Comparison of ENCODE assay signal across 9 cellular contexts in the genomic region with DNA sequence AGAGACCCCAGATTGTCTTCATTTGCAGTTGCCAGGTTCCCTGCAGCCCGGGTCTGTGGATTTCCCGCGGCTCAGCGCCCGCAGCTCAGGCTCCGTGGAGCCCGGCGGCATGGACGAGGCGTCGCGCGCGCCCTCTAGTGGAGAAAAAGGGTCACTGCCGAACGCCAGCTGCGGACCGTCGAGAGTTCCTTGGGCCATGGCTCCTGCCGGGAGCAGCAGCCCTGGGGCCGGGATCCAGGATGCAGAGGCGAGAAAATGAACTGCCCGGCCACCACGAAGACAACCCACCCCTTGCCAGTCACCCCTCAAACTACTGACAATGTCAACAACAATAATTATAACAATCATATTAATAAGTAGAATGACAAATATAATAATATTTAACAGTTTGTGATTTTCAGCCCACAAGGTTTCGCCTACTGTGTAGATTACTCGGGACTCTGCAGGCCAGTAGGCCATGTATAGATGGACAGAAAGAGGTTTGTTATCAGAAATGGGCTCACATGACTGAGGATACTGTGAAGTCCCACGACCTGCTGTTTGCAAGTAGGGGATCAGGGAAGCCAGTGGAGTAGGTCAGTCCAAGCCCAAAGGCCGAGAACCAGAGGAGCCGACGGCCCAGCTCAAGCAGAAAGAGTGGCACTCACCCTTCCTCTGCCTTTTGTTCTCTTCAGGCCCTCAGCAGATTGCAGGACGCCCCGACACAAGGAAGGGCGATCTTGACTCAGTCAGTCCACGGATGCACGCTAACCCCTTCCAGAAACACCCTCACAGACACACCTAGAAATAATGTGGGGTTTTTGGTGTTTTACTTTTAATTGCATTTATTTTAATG. TPM values are rescaled to one million over a fixed set of nuclear protein-coding genes. Genes with fewer than 3 reads are reported as not detected.
A peak's percentile ranks its signal among the peaks of the same experiment; 100 is the strongest.
DNase-seq lines count a peak whose midpoint lies in the region; ATAC-seq and TF ChIP-seq lines count a peak whose summit lies in the region.
"Had no signal": no experiment of that assay in that cellular context is flagged by ENCODE, and none has a peak within 500 bp of the region (broad histone marks: within the 10 kb centered on the region; RNA-seq: fewer than 3 reads in every experiment).

No MANE protein-coding gene starts in this region.

- peak overlapping the region; percentile 53 for H4K91ac ChIP-seq in mesenchymal stem cell (ENCODE audit: low read length)

- no peak overlapping the region for H2BK120ac ChIP-seq in mesenchymal stem cell (ENCODE audit: low read depth, low read length)

- TF ChIP-seq CTCF in GM12874 (IDR thresholded peaks at IDR 0.05; ENCODE audit: insufficient read depth, low read depth, low read length): peak; percentile 96

- H3K23ac ChIP-seq in mesenchymal stem cell (ENCODE audit: low read length in 2 of 2): peak overlapping the region in 1 of 2 experiments; percentile 18

- no peaks in the 10 kb centered on the region for H3K36me3 ChIP-seq in mesenchymal stem cell (ENCODE audit: control insufficient read depth in 1 of 2, insufficient read depth in 2 of 2, low read depth in 1 of 2, low read length in 2 of 2)

- peak overlapping the region; percentile 62 for H3K9ac ChIP-seq in mesenchymal stem cell (ENCODE audit: low read length)

- no peak overlapping the region for H3K14ac ChIP-seq in mesenchymal stem cell (ENCODE audit: low read length in 2 of 2)

- DNase-seq in NCI-H526 treated with DMSO at 0.1 percent for 48 hours (lab: John Stamatoyannopoulos, UW): peak; percentile 7
- DNase-seq in activated CD4-positive, alpha-beta memory T cell treated with anti-CD3 and anti-CD28 coated beads, Interleukin-2, amount 10 ng/mL, durations not matched to agents 7 days and 5 days: peak; percentile 60
- DNase-seq in effector CD8-positive, alpha-beta T cell (lab: John Stamatoyannopoulos, UW): peak; percentile 44
- peak; percentile 69 for DNase-seq in mesenchymal stem cell
- DNase-seq in stimulated activated CD8-positive, alpha-beta memory T cell treated with anti-CD3 and anti-CD28 coated beads, Interleukin-12 subunit alpha, Interleukin-12 subunit beta, amount 100 ng/mL, for 4 hours (ENCODE audit: low read depth): peak; percentile 27

- no peaks in the 10 kb centered on the region for H3K27me3 ChIP-seq in mesenchymal stem cell (ENCODE audit: control insufficient read depth in 1 of 2, insufficient read depth in 1 of 2, low read length in 2 of 2)

- peaks cover 20% of the 10 kb centered on the region for H3K27me3 Mint-ChIP-seq in activated CD4-positive, alpha-beta memory T cell treated with anti-CD3 and anti-CD28 coated beads, Interleukin-2, amount 10 ng/mL, durations not matched to agents 7 days and 5 days

- H2BK15ac ChIP-seq in mesenchymal stem cell (ENCODE audit: low read depth, poor library complexity, severe bottlenecking): peak overlapping the region; percentile 26

- H2BK12ac ChIP-seq in mesenchymal stem cell (ENCODE audit: low read length in 2 of 2): peak overlapping the region in 1 of 2 experiments; percentile 84

- H3K27ac Mint-ChIP-seq in activated CD4-positive, alpha-beta memory T cell treated with anti-CD3 and anti-CD28 coated beads, Interleukin-2, amount 10 ng/mL, durations not matched to agents 7 days and 5 days: no peak overlapping the region

- H3K9me3 Mint-ChIP-seq in activated CD4-positive, alpha-beta memory T cell treated with anti-CD3 and anti-CD28 coated beads, Interleukin-2, amount 10 ng/mL, durations not matched to agents 7 days and 5 days: no peaks in the 10 kb centered on the region

- H2AFZ ChIP-seq in mesenchymal stem cell (ENCODE audit: low read depth, low read length): no peak overlapping the region

- peak overlapping the region; percentile 68 for H4K8ac ChIP-seq in mesenchymal stem cell (ENCODE audit: low read length)

- H3K4ac ChIP-seq in mesenchymal stem cell (ENCODE audit: low read depth in 1 of 2, low read length in 2 of 2): no peak overlapping the region

- H3K27ac ChIP-seq in mesenchymal stem cell (ENCODE audit: low read length, poor library complexity, severe bottlenecking): no peak overlapping the region

- H3K36me3 Mint-ChIP-seq in activated CD4-positive, alpha-beta memory T cell treated with anti-CD3 and anti-CD28 coated beads, Interleukin-2, amount 10 ng/mL, durations not matched to agents 7 days and 5 days (ENCODE audit: low read depth): no peaks in the 10 kb centered on the region

- H3K79me1 ChIP-seq in mesenchymal stem cell (replicated peaks; ENCODE audit: low read length, poor library complexity, severe bottlenecking): no peaks in the 10 kb centered on the region

- H3K4me3 Mint-ChIP-seq in activated CD4-positive, alpha-beta memory T cell treated with anti-CD3 and anti-CD28 coated beads, Interleukin-2, amount 10 ng/mL, durations not matched to agents 7 days and 5 days: no peak overlapping the region

- peaks cover 7% of the 10 kb centered on the region for H3K9me3 ChIP-seq in mesenchymal stem cell (ENCODE audit: control insufficient read depth, low read length)

- H3K4me1 ChIP-seq in mesenchymal stem cell (ENCODE audit: control insufficient read depth, insufficient read depth, low read depth, low read length): peaks cover 2% of the 10 kb centered on the region

- H3K18ac ChIP-seq in mesenchymal stem cell (ENCODE audit: low read depth in 1 of 2, low read length in 2 of 2): peak overlapping the region in 1 of 2 experiments; percentile 37

- CTCF ChIA-PET in activated CD4-positive, alpha-beta memory T cell treated with anti-CD3 and anti-CD28 coated beads, Interleukin-2, amount 10 ng/mL, durations not matched to agents 7 days and 5 days (lab: Charles Lee): interaction anchor here (0.6 to 1.8 kb wide), 17 partner anchors 9 to 511 kb away, joined by 3 to 8 read pairs (median 4); partner anchors contain the start of gene BOD1

- peak overlapping the region in 1 of 2 experiments; percentile 69 for H3K4me3 ChIP-seq in mesenchymal stem cell (ENCODE audit: insufficient read depth in 1 of 2, low read depth in 1 of 2, low read length in 2 of 2)
- H3K4me3 ChIP-seq: skin epidermis had no signal

- POLR2A ChIA-PET in activated CD4-positive, alpha-beta memory T cell treated with anti-CD3 and anti-CD28 coated beads, Interleukin-2, amount 10 ng/mL, durations not matched to agents 7 days and 5 days (lab: Charles Lee): no interaction called here

- H3K4me2 ChIP-seq in mesenchymal stem cell (ENCODE audit: low read length, poor library complexity, severe bottlenecking): peak overlapping the region; percentile 68

- no peak overlapping the region for H2BK5ac ChIP-seq in mesenchymal stem cell (ENCODE audit: low read depth, low read length, poor library complexity, severe bottlenecking)

- WGBS in mesenchymal stem cell: 37% methylated on average over 20 of the region's 35 CpGs

- ATAC-seq in HG02759 (IDR thresholded peaks at IDR 0.05; ENCODE audit: unreplicated experiment) (peak; percentile 75), HG03025 (IDR thresholded peaks at IDR 0.05; ENCODE audit: low FRiP score, unreplicated experiment) (no peak)

- no peaks in the 10 kb centered on the region for H3K4me1 Mint-ChIP-seq in activated CD4-positive, alpha-beta memory T cell treated with anti-CD3 and anti-CD28 coated beads, Interleukin-2, amount 10 ng/mL, durations not matched to agents 7 days and 5 days

- H2AK5ac ChIP-seq in mesenchymal stem cell (ENCODE audit: low read length, severe bottlenecking): no peak overlapping the region

RNA-seq across cellular contexts. Expression of gene BOD1, which starts 43.1 kb away (rescaled TPM):
- 10 to 100 TPM; 14.3 to 15.9 TPM for total RNA-seq in activated CD4-positive, alpha-beta memory T cell treated with anti-CD3 and anti-CD28 coated beads, Interleukin-2, amount 10 ng/mL, durations not matched to agents 7 days and 5 days
- 79.3 TPM for polyA plus RNA-seq in mesenchymal stem cell (2013, experiment 1 of 2)
- polyA plus RNA-seq in mesenchymal stem cell (2013, experiment 2 of 2): 84.2 TPM

Comparison
In these comparisons a context has a peak if more than half of its experiments do, and no peak if none do; other contexts are left out.
1. DNase-seq: peak in every context shown above with its lines; median percentile 69 in mesenchymal stem cell; 60 in activated CD4-positive, alpha-beta memory T cell treated with anti-CD3 and anti-CD28 coated beads, Interleukin-2, amount 10 ng/mL, durations not matched to agents 7 days and 5 days; 44 in effector CD8-positive, alpha-beta T cell; 27 in stimulated activated CD8-positive, alpha-beta memory T cell treated with anti-CD3 and anti-CD28 coated beads, Interleukin-12 subunit alpha, Interleukin-12 subunit beta, amount 100 ng/mL, for 4 hours; 7 in NCI-H526 treated with DMSO at 0.1 percent for 48 hours.